Comparison of ENCODE assay signal across 1 cellular context in genomic region chr18:63367241-63367953, GRCh38.
TF ChIP-seq lines count a peak whose summit lies in the region.

No MANE protein-coding gene starts in this region.

TF ChIP-seq in GM12878, 131 proteins besides CTCF, POLR2A, EP300 and RAD21 (continued from another document):
- TF ChIP-seq SPI1 (IDR thresholded peaks at IDR 0.05; ENCODE audit: borderline replicate concordance, insufficient read depth, low read depth, low read length), result no peak
- no peak for TF ChIP-seq ASH2L (IDR thresholded peaks at IDR 0.05; ENCODE audit: borderline replicate concordance, low read depth)
- TF ChIP-seq FOS (IDR thresholded peaks at IDR 0.05; ENCODE audit: borderline replicate concordance, extremely low read depth, insufficient read length), result no peak
- TF ChIP-seq ZNF687 (IDR thresholded peaks at IDR 0.05), result peak; percentile 76
- TF ChIP-seq BMI1 (IDR thresholded peaks at IDR 0.05; ENCODE audit: borderline replicate concordance), result no peak
- TF ChIP-seq NBN (IDR thresholded peaks at IDR 0.05), result peak; percentile 72
- TF ChIP-seq SUZ12 (IDR thresholded peaks at IDR 0.05; ENCODE audit: unreplicated experiment), result no peak
- 0 out of 2 replicates have a peak, but pooled peaks have one; percentile 14 for TF ChIP-seq MEF2A (IDR thresholded peaks at IDR 0.05; ENCODE audit: insufficient read depth, low read depth, low read length)
- no peak for TF ChIP-seq CEBPB (IDR thresholded peaks at IDR 0.05; ENCODE audit: borderline replicate concordance in 1 of 2, low read depth in 2 of 2, low read length in 2 of 2)
- TF ChIP-seq NR2F1 (conservative IDR thresholded peaks at IDR 0.05), result peak; percentile 57
- TF ChIP-seq HDAC6 (IDR thresholded peaks at IDR 0.05; ENCODE audit: unreplicated experiment), result no peak
